14 cellular contexts compared by ENCODE assay signal in the genomic region with DNA sequence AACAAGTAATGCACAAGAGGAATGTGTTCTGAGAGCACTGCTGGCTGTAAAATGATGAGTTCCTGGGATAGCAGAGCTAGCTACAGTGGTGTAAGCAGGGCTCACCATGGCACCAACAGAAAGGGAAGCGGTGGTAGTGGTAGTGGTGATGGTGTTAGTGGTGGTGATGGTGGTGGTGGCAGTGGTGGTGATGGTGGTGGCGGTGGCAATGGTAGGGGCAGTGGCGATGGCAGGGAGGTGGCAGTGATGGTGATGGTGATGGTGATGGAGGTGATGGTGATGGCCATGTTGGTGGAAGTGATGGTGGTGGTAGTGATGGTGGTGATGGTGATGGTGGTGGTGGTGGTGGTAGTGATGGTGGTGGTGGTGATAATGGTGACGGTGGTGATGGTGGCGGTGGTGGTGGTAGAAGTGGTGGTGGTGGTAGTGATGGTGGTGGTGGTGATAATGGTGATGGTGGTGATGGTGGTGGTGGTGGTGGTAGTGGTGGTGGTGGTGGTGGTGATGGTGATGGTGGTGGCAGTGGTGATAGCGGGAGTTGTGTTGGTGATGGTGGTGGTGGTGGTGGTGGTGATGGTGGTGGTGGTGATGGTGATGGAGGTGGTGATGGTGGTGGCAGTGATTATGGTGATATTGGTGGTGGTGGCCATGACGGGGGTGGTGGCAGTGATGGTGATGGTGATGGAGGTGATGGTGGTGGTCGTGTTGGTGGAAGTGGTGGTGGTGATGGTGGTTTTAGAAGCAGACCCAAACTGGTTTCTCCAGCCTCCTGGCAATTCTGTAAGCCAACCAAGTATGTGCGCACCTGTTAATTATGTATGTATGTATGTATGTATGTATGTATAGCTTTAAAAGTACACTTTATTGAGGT.
DNase-seq lines count a peak whose midpoint lies in the region; ATAC-seq and TF ChIP-seq lines count a peak whose summit lies in the region.
"Had no signal": no experiment of that assay in that cellular context is flagged by ENCODE, and none has a peak within 500 bp of the region (broad histone marks: within the 10 kb centered on the region; RNA-seq: fewer than 3 reads in every experiment).

No MANE protein-coding gene starts in this region.

- no peaks in the 10 kb centered on the region for H3K36me3 ChIP-seq in heart right ventricle

- no peaks in the 10 kb centered on the region for H3K36me3 Mint-ChIP-seq in type B pancreatic cell
- H3K36me3 Mint-ChIP-seq: IgD-negative memory B cell had no signal

- no peak overlapping the region for H3K4me3 ChIP-seq in heart right ventricle
- H3K4me3 ChIP-seq: A549, GM23248 had no signal

- peaks cover 0 to 14% (median 4%) of the 10 kb centered on the region in 11 donors for H3K9me3 ChIP-seq in heart right ventricle
- H3K9me3 ChIP-seq: A549, Caco-2 had no signal

- TF ChIP-seq CTCF in heart right ventricle (IDR thresholded peaks at IDR 0.05): no peak
- no peak for TF ChIP-seq CTCF in type B pancreatic cell (conservative IDR thresholded peaks at IDR 0.05)

- peaks cover 0 to 3% (median 0%) of the 10 kb centered on the region in 9 donors for H3K4me1 ChIP-seq in heart right ventricle
- H3K4me1 ChIP-seq: A549, Caco-2 had no signal

- no peak overlapping the region for H3K27ac ChIP-seq in heart right ventricle
- H3K27ac ChIP-seq: A549, C4-2B, GM23248 had no signal

- peaks cover 25% of the 10 kb centered on the region for H3K27me3 Mint-ChIP-seq in type B pancreatic cell

- 86 to 89% methylated on average over 9 of the region's 9 CpGs for WGBS in heart right ventricle, 2 donors

- H3K27me3 ChIP-seq in heart right ventricle: peaks cover 0 to 31% (median 16%) of the 10 kb centered on the region in 7 donors

- intact Hi-C loops in cardiac septum (cut with DNase I) (no loop called here), heart right ventricle (cut with DNase I) (loop anchor here in 5 of 10 donors (5.0 to 10.0 kb wide), 2 partner anchors 252 to 319 kb away; a partner anchor contains a TSS)

- H3K27ac Mint-ChIP-seq in type B pancreatic cell: no peak overlapping the region
- H3K27ac Mint-ChIP-seq: CD4-positive, alpha-beta T cell; IgD-negative memory B cell had no signal

- peaks cover 10% of the 10 kb centered on the region for H3K9me3 Mint-ChIP-seq in type B pancreatic cell

- peak; percentile 53 for DNase-seq in cardiac septum (ENCODE audit: low spot score)
- DNase-seq in heart right ventricle: no peak
- DNase-seq in islet precursor cell: peak; percentile 22
- DNase-seq in type B pancreatic cell (ENCODE audit: extremely low spot score, unreplicated experiment): peak; percentile 29
- DNase-seq in HuH-7.5 (ENCODE audit: low spot score): no peak
- DNase-seq: AML-193; Caco-2; CD4-positive, alpha-beta T cell; GM23248; HCEC 1CT had no signal

- no peak for ATAC-seq in heart right ventricle
- ATAC-seq in activated CD4-positive, CD25-positive, alpha-beta regulatory T cell treated with anti-CD3 and anti-CD28 coated beads, Interleukin-2, amount 50 U/mL, for 24 hours: no peak
- ATAC-seq: A549 had no signal

- peaks cover 9% of the 10 kb centered on the region for H3K4me1 Mint-ChIP-seq in type B pancreatic cell (ENCODE audit: unreplicated experiment)

- H3K4me3 Mint-ChIP-seq in type B pancreatic cell: no peak overlapping the region
- H3K4me3 Mint-ChIP-seq: CD4-positive, alpha-beta T cell; IgD-negative memory B cell had no signal

Comparison
In these comparisons a context has a peak if more than half of its experiments do, and no peak if none do; other contexts are left out.
1. DNase-seq: peak in cardiac septum (single experiment), islet precursor cell (single experiment) and type B pancreatic cell (single experiment); none in heart right ventricle (0 of 2) and HuH-7.5 (single experiment).